In the genomic region with DNA sequence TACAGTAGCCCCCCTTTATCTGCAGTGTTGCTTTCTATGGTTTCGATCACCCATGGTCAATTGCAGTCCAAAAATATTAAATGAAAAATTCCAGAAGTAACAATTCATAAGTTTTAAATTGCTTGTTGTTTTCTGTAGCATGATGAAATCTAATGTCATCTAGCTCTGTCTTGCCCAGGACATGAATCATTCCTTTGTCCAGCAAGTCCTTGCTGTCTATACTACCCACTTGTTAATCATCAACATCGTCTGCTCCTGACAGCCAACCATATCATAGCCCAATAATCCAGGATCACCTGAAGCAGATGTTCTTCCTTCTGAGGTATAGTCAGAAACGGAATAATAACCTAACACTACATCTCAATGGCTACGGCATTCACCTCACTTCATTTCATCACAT, we compare ENCODE assay signal across 23 cellular contexts.
DNase-seq lines count a peak whose midpoint lies in the region; TF ChIP-seq lines count a peak whose summit lies in the region.
"Had no signal": no experiment of that assay in that cellular context is flagged by ENCODE, and none has a peak within 500 bp of the region (broad histone marks: within the 10 kb centered on the region; RNA-seq: fewer than 3 reads in every experiment).

No MANE protein-coding gene starts in this region.

- H3K9me3 ChIP-seq in OCI-LY7 (ENCODE audit: low read length), result no peaks in the 10 kb centered on the region
- H3K9me3 ChIP-seq: Caco-2, esophagus squamous epithelium, ovary, Peyer's patch, uterus had no signal

- H3K9me2 ChIP-seq in OCI-LY7 (ENCODE audit: insufficient read depth, low read length), result no peaks in the 10 kb centered on the region

- H3K79me2 ChIP-seq in OCI-LY7 (ENCODE audit: insufficient read depth, low read depth, low read length), result no peaks in the 10 kb centered on the region

- CTCF ChIA-PET in OCI-LY7 (lab: Charles Lee; ENCODE audit: unreplicated experiment), result no interaction called here

- no TSS peak for BruUV-seq in OCI-LY7 (replicated peaks; lab: Mats Ljungman, UMichigan)

- DNase-seq in Caki2 (ENCODE audit: low read depth), result peak; percentile 30
- DNase-seq in RKO (ENCODE audit: low spot score), result peak; percentile 46
- DNase-seq in epithelial cell of prostate (ENCODE audit: low read depth, low spot score), result peak; percentile 77
- DNase-seq in kidney glomerular epithelial cell (lab: John Stamatoyannopoulos, UW), result peak; percentile 29
- no peak for DNase-seq in NCI-H510A treated with DMSO at 0.1 percent for 48 hours (lab: John Stamatoyannopoulos, UW)
- DNase-seq in hypothalamus (lab: John Stamatoyannopoulos, UW), result no peak
- DNase-seq in OCI-LY7 (ENCODE audit: low spot score), result no peak
- no peak for DNase-seq in NCI-H82 treated with DMSO at 0.1 percent for 48 hours (lab: John Stamatoyannopoulos, UW; ENCODE audit: unreplicated experiment)
- DNase-seq: activated CD4-positive, alpha-beta T cell treated with anti-CD3 and anti-CD28 coated beads, Interleukin-2, amount 50 U/mL, for 4 hours; activated naive CD4-positive, alpha-beta T cell treated with Interleukin-2 at 50 U/mL for 16 hours; activated T-cell treated with anti-CD3 and anti-CD28 coated beads for 4 hours; AML-193; Caco-2; dermis blood vessel endothelial cell; esophagus squamous epithelium; GF-D8; left ventricle myocardium superior; NCI-H2107; NCI-H748 treated with DMSO at 0.1 percent for 48 hours; ovary; Peyer's patch; SW 1271; uterus had no signal

- no peak overlapping the region for H2AFZ ChIP-seq in OCI-LY7 (ENCODE audit: low read length)

- no peaks in the 10 kb centered on the region for H4K20me1 ChIP-seq in OCI-LY7 (ENCODE audit: insufficient read depth, low read length)

- no peak overlapping the region for H3K4me2 ChIP-seq in OCI-LY7 (ENCODE audit: low read length)

- H3K4me1 ChIP-seq in OCI-LY7 (ENCODE audit: insufficient read depth, low read length, poor library complexity, severe bottlenecking), result no peaks in the 10 kb centered on the region
- H3K4me1 ChIP-seq: Caco-2, esophagus squamous epithelium, Peyer's patch, uterus had no signal

- intact Hi-C loops in OCI-LY7 (cut with micrococcal nuclease; ENCODE audit: unreplicated experiment), result no loop called here

- H3K36me3 ChIP-seq in OCI-LY7 (ENCODE audit: insufficient read depth, low read length), result no peaks in the 10 kb centered on the region
- H3K36me3 ChIP-seq: esophagus squamous epithelium, ovary, Peyer's patch, uterus had no signal

- H3K4me3 ChIP-seq in OCI-LY7 (ENCODE audit: low read depth, low read length, poor library complexity, severe bottlenecking), result no peak overlapping the region
- H3K4me3 ChIP-seq: esophagus squamous epithelium, ovary, Peyer's patch, uterus had no signal

- H3K27ac ChIP-seq in epithelial cell of prostate, result peak overlapping the region; percentile 96
- no peak overlapping the region for H3K27ac ChIP-seq in OCI-LY7 (ENCODE audit: low read depth, low read length, poor library complexity, severe bottlenecking)
- H3K27ac ChIP-seq: esophagus squamous epithelium, ovary, Peyer's patch, uterus had no signal

- TF ChIP-seq CTCF in OCI-LY7 (conservative IDR thresholded peaks at IDR 0.05; ENCODE audit: low read length), result no peak

- in situ Hi-C loops in Caki2 (cut with HindIII; ENCODE audit: low pct_unique_long_range_greater_than_20kb, low sequenced_read_pairs), result no loop called here

- POLR2A ChIA-PET in OCI-LY7 (lab: Charles Lee), result no interaction called here

Comparison
In these comparisons a context has a peak if more than half of its experiments do, and no peak if none do; other contexts are left out.
1. DNase-seq: peak in Caki2 (single experiment), RKO (single experiment), epithelial cell of prostate (single experiment) and kidney glomerular epithelial cell (single experiment); none in NCI-H510A treated with DMSO at 0.1 percent for 48 hours (single experiment), hypothalamus (0 of 51), OCI-LY7 (single experiment) and NCI-H82 treated with DMSO at 0.1 percent for 48 hours (single experiment).